20 cellular contexts compared by ENCODE assay signal in genomic region chr7:113705439-113705838, GRCh38.
"Had no signal": no experiment of that assay in that cellular context is flagged by ENCODE, and none has a peak within 500 bp of the region (broad histone marks: within the 10 kb centered on the region; RNA-seq: fewer than 3 reads in every experiment).

No MANE protein-coding gene starts in this region.

- H3K9me3 ChIP-seq: gastrocnemius medialis, mucosa of descending colon, sigmoid colon, stomach had no signal

- H3K4me1 ChIP-seq: heart right ventricle, stomach had no signal

- H3K27me3 ChIP-seq: dorsolateral prefrontal cortex, gastrocnemius medialis, heart right ventricle, sigmoid colon, stomach had no signal

- H3K27ac ChIP-seq: dorsolateral prefrontal cortex, gastrocnemius medialis, heart right ventricle, sigmoid colon, skin epidermis, stomach had no signal

- ATAC-seq: esophagus mucosa; gastrocnemius medialis; heart right ventricle; left lobe of liver; mucosa of descending colon; naive thymus-derived CD8-positive, alpha-beta T cell had no signal

- DNase-seq: cortex of kidney; dorsolateral prefrontal cortex; effector CD8-positive, alpha-beta T cell; gastrocnemius medialis; heart right ventricle; hypothalamus; islet precursor cell; mammary epithelial cell; mucosa of descending colon; naive thymus-derived CD8-positive, alpha-beta T cell; posterior cingulate gyrus; sigmoid colon; stimulated activated CD4-positive, alpha-beta T cell treated with anti-CD3 and anti-CD28 coated beads, Interleukin-2, amount 100 ng/mL, for 24 hours; stimulated activated naive CD4-positive, alpha-beta T cell; stomach; substantia nigra; trophoblast cell had no signal

- H3K36me3 ChIP-seq: gastrocnemius medialis, heart right ventricle, sigmoid colon, stomach had no signal

- H3K4me3 ChIP-seq: dorsolateral prefrontal cortex, gastrocnemius medialis, heart right ventricle, mucosa of descending colon, sigmoid colon, skin epidermis, stomach had no signal
